ENCODE assay signal across 11 cellular contexts in genomic region chr2:26721267-26722032, GRCh38. TPM values are rescaled to one million over a fixed set of nuclear protein-coding genes. Genes with fewer than 3 reads are reported as not detected.
DNase-seq lines count a peak whose midpoint lies in the region; ATAC-seq and TF ChIP-seq lines count a peak whose summit lies in the region.
"Had no signal": no experiment of that assay in that cellular context is flagged by ENCODE, and none has a peak within 500 bp of the region (broad histone marks: within the 10 kb centered on the region; RNA-seq: fewer than 3 reads in every experiment).

No MANE protein-coding gene starts in this region.

- H4K20me1 ChIP-seq in hepatocyte (ENCODE audit: insufficient read depth, poor library complexity, severe bottlenecking) = no peaks in the 10 kb centered on the region

- H3K36me3 ChIP-seq in NT2/D1 (ENCODE audit: insufficient read depth, insufficient read length, low read length) (no peaks in the 10 kb centered on the region), hepatocyte (replicated peaks; ENCODE audit: insufficient read depth, low read depth) (no peaks in the 10 kb centered on the region), gastrocnemius medialis (no peaks in the 10 kb centered on the region)

- in situ Hi-C loops in gastrocnemius medialis (cut with MboI; ENCODE audit: low sequenced_read_pairs in 4 of 4) = no loop called here

- no peak for TF ChIP-seq POLR2A in gastrocnemius medialis (IDR thresholded peaks at IDR 0.05)

- no peaks in the 10 kb centered on the region for H3K36me3 Mint-ChIP-seq in endothelial cell (ENCODE audit: low read depth, unreplicated experiment)

- no peak overlapping the region for H3K4me2 ChIP-seq in hepatocyte

- H3K4me3 Mint-ChIP-seq in endothelial cell (ENCODE audit: unreplicated experiment) = no peak overlapping the region

- intact Hi-C loops in gastrocnemius medialis (cut with DNase I; ENCODE audit: low total_unique reads) = no loop called here

- H3K4me1 ChIP-seq in NT2/D1 (ENCODE audit: insufficient read depth, insufficient read length) = peaks cover 12% of the 10 kb centered on the region
- H3K4me1 ChIP-seq in hepatocyte (ENCODE audit: insufficient read depth) = peaks cover 37% of the 10 kb centered on the region
- peaks cover 37 to 60% of the 10 kb centered on the region in 2 donors for H3K4me1 ChIP-seq in gastrocnemius medialis

- H3K27me3 Mint-ChIP-seq in endothelial cell (ENCODE audit: unreplicated experiment) = peaks cover 3% of the 10 kb centered on the region

- H3K9ac ChIP-seq in NT2/D1 (ENCODE audit: insufficient read length, low read depth) = no peak overlapping the region

- H3K27ac Mint-ChIP-seq in endothelial cell (ENCODE audit: unreplicated experiment) = no peak overlapping the region

- TF ChIP-seq CTCF in hepatocyte (IDR thresholded peaks at IDR 0.05; ENCODE audit: poor library complexity) = no peak
- TF ChIP-seq CTCF in gastrocnemius medialis (IDR thresholded peaks at IDR 0.05 in 4 of 5, conservative IDR thresholded peaks at IDR 0.05 in 1 of 5) = no peak
- no peak for TF ChIP-seq CTCF in endothelial cell (IDR thresholded peaks at IDR 0.05; ENCODE audit: unreplicated experiment)

- H2AFZ ChIP-seq in hepatocyte = no peak overlapping the region

- H3K4me3 ChIP-seq in NT2/D1 (ENCODE audit: insufficient read length, low read depth) (no peak overlapping the region), hepatocyte (no peak overlapping the region), gastrocnemius medialis (no peak overlapping the region)

- no peaks in the 10 kb centered on the region for H3K9me3 Mint-ChIP-seq in endothelial cell (ENCODE audit: unreplicated experiment)

- no peak for ATAC-seq in gastrocnemius medialis
- no peak for ATAC-seq in GM19467 (IDR thresholded peaks at IDR 0.05; ENCODE audit: unreplicated experiment)

- H3K27me3 ChIP-seq in NT2/D1 (ENCODE audit: insufficient read depth, insufficient read length) (no peaks in the 10 kb centered on the region), hepatocyte (no peaks in the 10 kb centered on the region), gastrocnemius medialis (no peaks in the 10 kb centered on the region)

- DNase-seq in H4 (ENCODE audit: low spot score) (peak; percentile 39), NT2/D1 (ENCODE audit: low read depth, low spot score) (peak; percentile 32), hepatocyte (ENCODE audit: low spot score) (no peak), gastrocnemius medialis (no peak), inferior parietal cortex (ENCODE audit: extremely low spot score) (no peak), NCI-H1092 (lab: John Stamatoyannopoulos, UW) (no peak), endothelial cell (ENCODE audit: low spot score) (no peak)
- DNase-seq: GF-D8, NCI-H1048, SW 1271 had no signal

- H3K9me2 ChIP-seq in hepatocyte (replicated peaks; ENCODE audit: insufficient read depth) = no peaks in the 10 kb centered on the region

- H3K79me2 ChIP-seq in hepatocyte = no peaks in the 10 kb centered on the region

- peaks cover 2% of the 10 kb centered on the region for H3K4me1 Mint-ChIP-seq in endothelial cell (ENCODE audit: unreplicated experiment)

- H3K27ac ChIP-seq in hepatocyte (peak overlapping the region; percentile 87), gastrocnemius medialis (peak overlapping the region in 3 of 4 donors; percentile 58 to 89 (median 80))

- WGBS in hepatocyte (ENCODE audit: low lambda C conversion rate, missing lambda C conversion rate) = 84% methylated on average over 12 of the region's 12 CpGs

- H3K9me3 ChIP-seq in NT2/D1 (ENCODE audit: insufficient read depth, low read length) (no peaks in the 10 kb centered on the region), hepatocyte (ENCODE audit: low read depth) (no peaks in the 10 kb centered on the region), gastrocnemius medialis (no peaks in the 10 kb centered on the region)

RNA-seq across cellular contexts. Expression of gene KCNK3, which starts 28.9 kb away (rescaled TPM):
- total RNA-seq in H4 (2014; rRNA removed; shearing (Covaris generic)) = 0.12 and 2.1 TPM in 2 replicates
- 9.4 and 10.5 TPM in 2 replicates for total RNA-seq in hepatocyte
- polyA plus RNA-seq in hepatocyte = 8.2 and 9.0 TPM in 2 replicates
- total RNA-seq in gastrocnemius medialis = 10 to 100 TPM in 1 of 4 donors, 1 to 10 TPM in 1, under 1 TPM in 2; 0.80 to 11.6 (median 1.2) TPM
- not detected for total RNA-seq in endothelial cell (ENCODE audit: unreplicated experiment)

RNA-seq across cellular contexts. Expression of gene SLC35F6, which starts 42.6 kb away (rescaled TPM):
- total RNA-seq in H4 (2014; rRNA removed; shearing (Covaris generic)) = 22.0 and 37.4 TPM in 2 replicates
- total RNA-seq in hepatocyte (30.2 and 40.7 TPM in 2 replicates), gastrocnemius medialis (10 to 100 TPM; 37.8 to 54.5 (median 45.9) TPM), endothelial cell (ENCODE audit: unreplicated experiment) (23.8 TPM)
- polyA plus RNA-seq in hepatocyte = 16.6 and 18.3 TPM in 2 replicates

Comparison
In these comparisons a context has a peak if more than half of its experiments do, and no peak if none do; other contexts are left out.
1. DNase-seq: peak in H4 (single experiment) and NT2/D1 (single experiment); none in hepatocyte (single experiment), gastrocnemius medialis (0 of 2), inferior parietal cortex (single experiment), NCI-H1092 (single experiment) and endothelial cell (single experiment).